16 cellular contexts compared by ENCODE assay signal in genomic region chr5:96293966-96294886, GRCh38.
DNase-seq lines count a peak whose midpoint lies in the region; ATAC-seq, FAIRE-seq and TF ChIP-seq lines count a peak whose summit lies in the region.
"Had no signal": no experiment of that assay in that cellular context is flagged by ENCODE, and none has a peak within 500 bp of the region (broad histone marks: within the 10 kb centered on the region; RNA-seq: fewer than 3 reads in every experiment).

No MANE protein-coding gene starts in this region.

- FAIRE-seq in H54 (lab: Jason Lieb, UNC): peak; percentile 11
- FAIRE-seq in GM12891 (lab: Jason Lieb, UNC): no peak
- FAIRE-seq: G401.6 had no signal

- no peaks in the 10 kb centered on the region for H3K9me3 ChIP-seq in prostate gland
- H3K9me3 ChIP-seq: SJCRH30 had no signal

- no peak for ATAC-seq in HG03354 (IDR thresholded peaks at IDR 0.05; ENCODE audit: poor library complexity, severe bottlenecking, unreplicated experiment)

- no peaks in the 10 kb centered on the region for H3K36me3 ChIP-seq in prostate gland
- H3K36me3 ChIP-seq: SJCRH30 had no signal

- no peaks in the 10 kb centered on the region for H3K27me3 ChIP-seq in prostate gland (replicated peaks; ENCODE audit: insufficient read depth)
- H3K27me3 ChIP-seq: SJCRH30 had no signal

- TF ChIP-seq CTCF in foreskin fibroblast (IDR thresholded peaks at IDR 0.05; ENCODE audit: low read depth, low read length): no peak
- peak in 1 of 4 experiments; percentile 6 for TF ChIP-seq CTCF in prostate gland (IDR thresholded peaks at IDR 0.05)
- TF ChIP-seq CTCF in GM13977 (IDR thresholded peaks at IDR 0.05; ENCODE audit: extremely low read depth, insufficient read depth, missing control alignments): no peak

- H3K4me3 ChIP-seq in foreskin fibroblast (ENCODE audit: low read depth in 1 of 2, low read length in 2 of 2) (no peak overlapping the region), prostate gland (no peak overlapping the region)
- H3K4me3 ChIP-seq: SJCRH30 had no signal

- H3K4me1 ChIP-seq in prostate gland (replicated peaks): no peaks in the 10 kb centered on the region
- H3K4me1 ChIP-seq: parathyroid adenoma, SJCRH30 had no signal

- WGBS in prostate gland: 61% methylated on average over 2 of the region's 2 CpGs

- no peak for DNase-seq in H54 (ENCODE audit: insufficient read length, low spot score)
- peak; percentile 34 for DNase-seq in amniotic stem cell (lab: John Stamatoyannopoulos, UW)
- peak; percentile 13 to 46 for DNase-seq in foreskin fibroblast
- no peak for DNase-seq in prostate gland (ENCODE audit: low spot score)
- DNase-seq in GM13977 (ENCODE audit: low spot score): no peak
- DNase-seq in GM12891 (ENCODE audit: insufficient read length, low spot score): no peak
- DNase-seq in stimulated activated CD8-positive, alpha-beta memory T cell treated with anti-CD3 and anti-CD28 coated beads, Interleukin-4, amount 100 ng/mL, for 48 hours: no peak
- DNase-seq: activated CD4-positive, alpha-beta T cell treated with anti-CD3 and anti-CD28 coated beads, Interleukin-2, amount 50 U/mL, for 1 hour; activated T-cell treated with anti-CD3 and anti-CD28 coated beads, Interleukin-2, amount 50 U/mL, for 48 hours; immature natural killer cell; SJCRH30; T1000 had no signal

- in situ Hi-C loops in GM13977 (cut with MboI; ENCODE audit: low pct_unique_long_range_greater_than_20kb, low sequenced_read_pairs, unreplicated experiment): no loop called here

- peak overlapping the region; percentile 18 to 36 for H3K27ac ChIP-seq in prostate gland
- H3K27ac ChIP-seq: C4-2B, parathyroid adenoma, SJCRH30 had no signal

- TF ChIP-seq POLR2A in H54 (IDR thresholded peaks at IDR 0.05; ENCODE audit: low read depth, low read length) (no peak), prostate gland (IDR thresholded peaks at IDR 0.05) (no peak), GM12891 (IDR thresholded peaks at IDR 0.05; ENCODE audit: low read depth, low read length) (no peak)

- intact Hi-C loops in prostate gland (cut with DNase I): no loop called here

TF ChIP-seq in GM12891, 5 proteins besides CTCF, POLR2A, EP300 and RAD21:
- TF ChIP-seq PAX5 (IDR thresholded peaks at IDR 0.05; ENCODE audit: insufficient read depth, low read length, severe bottlenecking) (no peak), POU2F2 (IDR thresholded peaks at IDR 0.05; ENCODE audit: low read depth, low read length) (no peak), POLR2AphosphoS5 (IDR thresholded peaks at IDR 0.05; ENCODE audit: low read depth, low read length) (no peak), SPI1 (IDR thresholded peaks at IDR 0.05; ENCODE audit: low read depth, low read length) (no peak), TAF1 (IDR thresholded peaks at IDR 0.05; ENCODE audit: low read depth, low read length) (no peak)
TF ChIP-seq in GM12891: peak in this region for 0.

Comparison
In these comparisons a context has a peak if more than half of its experiments do, and no peak if none do; other contexts are left out.
1. DNase-seq: peak in amniotic stem cell (single experiment) and foreskin fibroblast (2 of 2); none in H54 (single experiment), prostate gland (single experiment), GM13977 (single experiment), GM12891 (single experiment) and stimulated activated CD8-positive, alpha-beta memory T cell treated with anti-CD3 and anti-CD28 coated beads, Interleukin-4, amount 100 ng/mL, for 48 hours (single experiment).